ENCODE assay signal across 11 cellular contexts in the genomic region with DNA sequence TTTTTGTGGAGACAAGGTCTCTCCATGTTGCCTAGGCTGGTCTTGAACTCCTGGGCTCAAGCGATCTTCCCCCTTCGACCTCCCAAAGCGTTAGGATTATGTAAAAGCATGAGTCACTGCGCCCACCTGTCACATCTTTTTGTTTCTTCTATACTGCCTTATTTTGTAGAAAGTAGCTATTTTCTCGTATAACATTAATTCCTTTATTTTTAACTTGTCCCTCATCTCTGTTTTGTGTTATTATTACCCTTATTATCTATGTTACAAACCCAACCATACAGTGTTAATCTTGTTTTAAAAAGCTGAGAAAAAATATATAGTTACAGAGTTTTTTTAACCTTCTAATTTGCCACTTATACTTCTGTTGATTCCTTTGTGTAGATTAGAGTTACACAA. TPM values are rescaled to one million over a fixed set of nuclear protein-coding genes. Genes with fewer than 3 reads are reported as not detected.
DNase-seq lines count a peak whose midpoint lies in the region; ATAC-seq and TF ChIP-seq lines count a peak whose summit lies in the region.
"Had no signal": no experiment of that assay in that cellular context is flagged by ENCODE, and none has a peak within 500 bp of the region (broad histone marks: within the 10 kb centered on the region; RNA-seq: fewer than 3 reads in every experiment).

No MANE protein-coding gene starts in this region.

- DNase-seq in CD4-positive, alpha-beta T cell, result no peak
- DNase-seq in LHCN-M2 (ENCODE audit: low read depth), result peak; percentile 19
- no peak for DNase-seq in central memory CD8-positive, alpha-beta T cell (ENCODE audit: low spot score in 2 of 2)
- DNase-seq in NCI-H1930 (lab: John Stamatoyannopoulos, UW), result no peak
- DNase-seq in DMS153 treated with DMSO at 0.1 percent for 48 hours (lab: John Stamatoyannopoulos, UW; ENCODE audit: unreplicated experiment), result no peak
- DNase-seq: activated CD4-positive, alpha-beta T cell treated with anti-CD3 and anti-CD28 coated beads for 1 hour; hippocampal formation; NCI-H748 treated with DMSO at 0.1 percent for 48 hours had no signal

- peak overlapping the region; percentile 99 for H3K27ac Mint-ChIP-seq in CD4-positive, alpha-beta T cell
- peak overlapping the region; percentile 96 for H3K27ac Mint-ChIP-seq in central memory CD8-positive, alpha-beta T cell (ENCODE audit: low read depth)

- POLR2A ChIA-PET in CD4-positive, alpha-beta T cell (lab: Charles Lee), result interaction anchor here (0.9 to 5.7 kb wide), 7 partner anchors 9 to 519 kb away, joined by 3 to 168 read pairs (median 5); partner anchors contain the start of gene ZC3H7A

- H3K27me3 Mint-ChIP-seq in CD4-positive, alpha-beta T cell, result no peaks in the 10 kb centered on the region
- H3K27me3 Mint-ChIP-seq in central memory CD8-positive, alpha-beta T cell, result no peaks in the 10 kb centered on the region

- H3K36me3 Mint-ChIP-seq in CD4-positive, alpha-beta T cell (ENCODE audit: low read depth), result peaks cover 35% of the 10 kb centered on the region
- H3K36me3 Mint-ChIP-seq in central memory CD8-positive, alpha-beta T cell (ENCODE audit: insufficient read depth), result peaks cover 31% of the 10 kb centered on the region

- no peaks in the 10 kb centered on the region for H3K27me3 ChIP-seq in CD4-positive, alpha-beta T cell (ENCODE audit: control insufficient read depth, insufficient read depth, low read length)
- H3K27me3 ChIP-seq in neutrophil, result no peaks in the 10 kb centered on the region

- CTCF ChIA-PET in CD4-positive, alpha-beta T cell (lab: Charles Lee), result interaction anchor here (2.7 kb wide), 1 partner anchor 53 kb away, joined by 26 read pairs; the partner anchor contains the start of gene ZC3H7A

- ATAC-seq in CD4-positive, alpha-beta T cell (ENCODE audit: poor library complexity), result no peak
- no peak for ATAC-seq in central memory CD8-positive, alpha-beta T cell (replicated peaks; ENCODE audit: extremely low read depth, poor library complexity, severe bottlenecking)
- ATAC-seq in GM19035 (IDR thresholded peaks at IDR 0.05; ENCODE audit: unreplicated experiment) (no peak), GM19397 (IDR thresholded peaks at IDR 0.05; ENCODE audit: unreplicated experiment) (no peak)

- no peaks in the 10 kb centered on the region for H3K9me3 Mint-ChIP-seq in CD4-positive, alpha-beta T cell
- no peaks in the 10 kb centered on the region for H3K9me3 Mint-ChIP-seq in central memory CD8-positive, alpha-beta T cell

- peak overlapping the region; percentile 95 for H3K4me3 Mint-ChIP-seq in CD4-positive, alpha-beta T cell
- H3K4me3 Mint-ChIP-seq in central memory CD8-positive, alpha-beta T cell, result peak overlapping the region; percentile 98

- H3K9me3 ChIP-seq in CD4-positive, alpha-beta T cell (ENCODE audit: control insufficient read depth, low read length), result no peaks in the 10 kb centered on the region
- H3K9me3 ChIP-seq in neutrophil, result no peaks in the 10 kb centered on the region

- intact Hi-C loops in CD4-positive, alpha-beta T cell (cut with DNase I, micrococcal nuclease), result loop anchor here in 1 of 2 experiments (5.0 kb wide), 3 partner anchors 77 to 802 kb away; partner anchors contain the start of genes CLEC16A, DEXI, SNN and SOCS1

- peaks cover 10% of the 10 kb centered on the region for H3K36me3 ChIP-seq in neutrophil

- peaks cover 50% of the 10 kb centered on the region for H3K4me1 Mint-ChIP-seq in CD4-positive, alpha-beta T cell (ENCODE audit: low read depth)
- peaks cover 36% of the 10 kb centered on the region for H3K4me1 Mint-ChIP-seq in central memory CD8-positive, alpha-beta T cell

- H3K4me1 ChIP-seq in neutrophil (ENCODE audit: control insufficient read depth in 1 of 2, insufficient read depth in 1 of 2, low read depth in 1 of 2, low read length in 1 of 2), result peaks cover 32 to 33% of the 10 kb centered on the region in 2 experiments

- TF ChIP-seq CTCF in CD4-positive, alpha-beta T cell (IDR thresholded peaks at IDR 0.05), result no peak
- TF ChIP-seq CTCF in neutrophil (IDR thresholded peaks at IDR 0.05), result no peak

- peak overlapping the region; percentile 83 to 88 for H3K4me3 ChIP-seq in neutrophil (ENCODE audit: low read depth in 1 of 2, low read length in 1 of 2)

- H3K27ac ChIP-seq in CD4-positive, alpha-beta T cell (ENCODE audit: low read depth, low read length), result no peak overlapping the region
- peak overlapping the region; percentile 92 for H3K27ac ChIP-seq in neutrophil

RNA-seq across cellular contexts. Expression of gene TXNDC11, which starts 1.4 kb away (rescaled TPM):
- 100 to 1,000 TPM; 111 to 112 TPM for total RNA-seq in CD4-positive, alpha-beta T cell
- 27.3 and 31.0 TPM in 2 replicates for total RNA-seq in LHCN-M2 (2014; rRNA removed)
- polyA plus RNA-seq in LHCN-M2 (2012), result 20.2 TPM

RNA-seq across cellular contexts. Expression of gene ZC3H7A, which starts 53.0 kb away (rescaled TPM):
- total RNA-seq in CD4-positive, alpha-beta T cell, result 100 to 1,000 TPM; 131 to 143 TPM
- total RNA-seq in LHCN-M2 (2014; rRNA removed), result 26.5 and 42.4 TPM in 2 replicates
- polyA plus RNA-seq in LHCN-M2 (2012), result 21.4 TPM
